Comparison of ENCODE assay signal across 15 cellular contexts in genomic region chr1:22778842-22779520, GRCh38.
DNase-seq lines count a peak whose midpoint lies in the region; ATAC-seq lines count a peak whose summit lies in the region.
"Had no signal": no experiment of that assay in that cellular context is flagged by ENCODE, and none has a peak within 500 bp of the region (broad histone marks: within the 10 kb centered on the region; RNA-seq: fewer than 3 reads in every experiment).

No MANE protein-coding gene starts in this region.

- ATAC-seq in HG03139 (IDR thresholded peaks at IDR 0.05; ENCODE audit: unreplicated experiment) (no peak), HG03439 (IDR thresholded peaks at IDR 0.05; ENCODE audit: unreplicated experiment) (no peak)
- ATAC-seq: SK-N-SH treated with all-trans-retinoic acid at 6 μM for 48 hours had no signal

- DNase-seq in C1 segment of cervical spinal cord (lab: John Stamatoyannopoulos, UW): peak in 13 of 14 donors; percentile 15 to 81 (median 66)
- DNase-seq in cerebellum (ENCODE audit: low spot score): peak; percentile 20
- DNase-seq in iris pigment epithelial cell (ENCODE audit: low read depth): peak; percentile 18
- peak; percentile 39 to 92 (median 54) for DNase-seq in posterior cingulate gyrus
- DNase-seq in NCI-H82 treated with DMSO at 0.1 percent for 48 hours (lab: John Stamatoyannopoulos, UW; ENCODE audit: unreplicated experiment): no peak
- no peak for DNase-seq in T-helper 2 cell
- DNase-seq: ACHN; activated CD4-positive, alpha-beta memory T cell treated with anti-CD3 and anti-CD28 coated beads, Interleukin-2, amount 10 ng/mL, durations not matched to agents 7 days and 5 days; effector CD4-positive, alpha-beta T cell; NCI-H1105 treated with DMSO at 0.1 percent for 48 hours; NCI-H2227 treated with DMSO at 0.1 percent for 48 hours; stimulated activated CD4-positive, alpha-beta T cell treated with anti-CD3 and anti-CD28 coated beads, Interleukin-1b, Interleukin-23, amount 100 ng/mL, for 48 hours had no signal

- intact Hi-C loops in posterior cingulate gyrus (cut with DNase I): no loop called here

Comparison
In these comparisons a context has a peak if more than half of its experiments do, and no peak if none do; other contexts are left out.
1. DNase-seq: peak in C1 segment of cervical spinal cord (13 of 14), cerebellum (single experiment), iris pigment epithelial cell (single experiment) and posterior cingulate gyrus (10 of 10); none in NCI-H82 treated with DMSO at 0.1 percent for 48 hours (single experiment) and T-helper 2 cell (0 of 5).